Comparison of ENCODE assay signal across 1 cellular context in genomic region chr20:5749512-5750490, GRCh38.
A peak's percentile ranks its signal among the peaks of the same experiment; 100 is the strongest.
TF ChIP-seq lines count a peak whose summit lies in the region.

TSS of gene SHLD1 (plus strand) at chr20:5750401. CDS start at chr20:5772866, 22,465 bp downstream.

TF ChIP-seq in HepG2, 621 proteins besides CTCF, POLR2A, EP300 and RAD21 (continued from another document and continues in another):
- TF ChIP-seq SMARCC2 (IDR thresholded peaks at IDR 0.05) (no peak), ZFYVE20 (CRISPR knock-in tag; IDR thresholded peaks at IDR 0.05; ENCODE audit: borderline replicate concordance, low read depth) (no peak), MAFF (IDR thresholded peaks at IDR 0.05; ENCODE audit: low read depth, low read length) (no peak), KAT8 (CRISPR knock-in tag; IDR thresholded peaks at IDR 0.05) (peak; percentile 98), ESRRA (CRISPR knock-in tag; IDR thresholded peaks at IDR 0.05; ENCODE audit: low read depth) (no peak), FIP1L1 (IDR thresholded peaks at IDR 0.05; ENCODE audit: borderline replicate concordance, insufficient read depth, low read depth, low read length) (no peak), PCBP1 (IDR thresholded peaks at IDR 0.05; ENCODE audit: borderline replicate concordance, low read depth, low read length) (no peak), MED8 (CRISPR knock-in tag; IDR thresholded peaks at IDR 0.05; ENCODE audit: insufficient replicate concordance) (no peak), TCF7 (IDR thresholded peaks at IDR 0.05; ENCODE audit: low read depth) (no peak), TCF12 (IDR thresholded peaks at IDR 0.05) (no peak), TCF12 (CRISPR knock-in tag; IDR thresholded peaks at IDR 0.05) (peak; percentile 63; the same call in 1 of the 2 replicates), ZNF142 (CRISPR knock-in tag; IDR thresholded peaks at IDR 0.05) (no peak), HNRNPUL1 (IDR thresholded peaks at IDR 0.05; ENCODE audit: low read depth, low read length) (no peak), RXRB (CRISPR knock-in tag; IDR thresholded peaks at IDR 0.05; ENCODE audit: borderline replicate concordance) (no peak; the same call in 1 of the 2 replicates), EZH2 (conservative IDR thresholded peaks at IDR 0.05; ENCODE audit: low read depth, low read length) (no peak), MED1 (CRISPR knock-in tag; IDR thresholded peaks at IDR 0.05) (no peak), ZNF749 (CRISPR knock-in tag; IDR thresholded peaks at IDR 0.05; ENCODE audit: borderline replicate concordance) (no peak), GZF1 (CRISPR knock-in tag; IDR thresholded peaks at IDR 0.05) (no peak), ZNF331 (CRISPR knock-in tag; IDR thresholded peaks at IDR 0.05) (peak; percentile 47; the same call in 1 of the 2 replicates), ZNF775 (CRISPR knock-in tag; IDR thresholded peaks at IDR 0.05; ENCODE audit: borderline replicate concordance) (no peak), NFE2L1 (CRISPR knock-in tag; IDR thresholded peaks at IDR 0.05; ENCODE audit: borderline replicate concordance) (no peak), AKAP8 (CRISPR knock-in tag; IDR thresholded peaks at IDR 0.05) (no peak), ZNF280B (CRISPR knock-in tag; IDR thresholded peaks at IDR 0.05; ENCODE audit: borderline replicate concordance) (no peak; the same call in 1 of the 2 replicates), DZIP1 (CRISPR knock-in tag; IDR thresholded peaks at IDR 0.05) (peak; percentile 79; the same call in 1 of the 2 replicates), GATAD2A (CRISPR knock-in tag; IDR thresholded peaks at IDR 0.05) (peak; percentile 82), ZNF768 (CRISPR knock-in tag; IDR thresholded peaks at IDR 0.05) (0 out of 2 replicates have a peak, but pooled peaks have one; percentile 34), ZNF616 (CRISPR knock-in tag; IDR thresholded peaks at IDR 0.05; ENCODE audit: low read depth) (0 out of 2 replicates have a peak, but pooled peaks have one; percentile 66), TGIF2 (CRISPR knock-in tag; IDR thresholded peaks at IDR 0.05) (peak; percentile 40; the same call in 1 of the 2 replicates), ZNF546 (CRISPR knock-in tag; conservative IDR thresholded peaks at IDR 0.05) (0 out of 2 replicates have a peak, but pooled peaks have one; percentile 38), AGO2 (optimal IDR thresholded peaks at IDR 0.05; ENCODE audit: low read depth, low read length) (no peak), RBFOX2 (IDR thresholded peaks at IDR 0.05; ENCODE audit: low read depth, low read length) (peak; percentile 54), DMTF1 (CRISPR knock-in tag; IDR thresholded peaks at IDR 0.05) (no peak), ZNF256 (CRISPR knock-in tag; conservative IDR thresholded peaks at IDR 0.05) (no peak), ZNF292 (CRISPR knock-in tag; IDR thresholded peaks at IDR 0.05; ENCODE audit: borderline replicate concordance, low read depth) (no peak; the same call in 1 of the 2 replicates)
- TF ChIP-seq, protein P1, sequence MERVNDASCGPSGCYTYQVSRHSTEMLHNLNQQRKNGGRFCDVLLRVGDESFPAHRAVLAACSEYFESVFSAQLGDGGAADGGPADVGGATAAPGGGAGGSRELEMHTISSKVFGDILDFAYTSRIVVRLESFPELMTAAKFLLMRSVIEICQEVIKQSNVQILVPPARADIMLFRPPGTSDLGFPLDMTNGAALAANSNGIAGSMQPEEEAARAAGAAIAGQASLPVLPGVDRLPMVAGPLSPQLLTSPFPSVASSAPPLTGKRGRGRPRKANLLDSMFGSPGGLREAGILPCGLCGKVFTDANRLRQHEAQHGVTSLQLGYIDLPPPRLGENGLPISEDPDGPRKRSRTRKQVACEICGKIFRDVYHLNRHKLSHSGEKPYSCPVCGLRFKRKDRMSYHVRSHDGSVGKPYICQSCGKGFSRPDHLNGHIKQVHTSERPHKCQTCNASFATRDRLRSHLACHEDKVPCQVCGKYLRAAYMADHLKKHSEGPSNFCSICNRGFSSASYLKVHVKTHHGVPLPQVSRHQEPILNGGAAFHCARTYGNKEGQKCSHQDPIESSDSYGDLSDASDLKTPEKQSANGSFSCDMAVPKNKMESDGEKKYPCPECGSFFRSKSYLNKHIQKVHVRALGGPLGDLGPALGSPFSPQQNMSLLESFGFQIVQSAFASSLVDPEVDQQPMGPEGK (CRISPR knock-in tag; IDR thresholded peaks at IDR 0.05) = no peak
- TF ChIP-seq, protein P2, sequence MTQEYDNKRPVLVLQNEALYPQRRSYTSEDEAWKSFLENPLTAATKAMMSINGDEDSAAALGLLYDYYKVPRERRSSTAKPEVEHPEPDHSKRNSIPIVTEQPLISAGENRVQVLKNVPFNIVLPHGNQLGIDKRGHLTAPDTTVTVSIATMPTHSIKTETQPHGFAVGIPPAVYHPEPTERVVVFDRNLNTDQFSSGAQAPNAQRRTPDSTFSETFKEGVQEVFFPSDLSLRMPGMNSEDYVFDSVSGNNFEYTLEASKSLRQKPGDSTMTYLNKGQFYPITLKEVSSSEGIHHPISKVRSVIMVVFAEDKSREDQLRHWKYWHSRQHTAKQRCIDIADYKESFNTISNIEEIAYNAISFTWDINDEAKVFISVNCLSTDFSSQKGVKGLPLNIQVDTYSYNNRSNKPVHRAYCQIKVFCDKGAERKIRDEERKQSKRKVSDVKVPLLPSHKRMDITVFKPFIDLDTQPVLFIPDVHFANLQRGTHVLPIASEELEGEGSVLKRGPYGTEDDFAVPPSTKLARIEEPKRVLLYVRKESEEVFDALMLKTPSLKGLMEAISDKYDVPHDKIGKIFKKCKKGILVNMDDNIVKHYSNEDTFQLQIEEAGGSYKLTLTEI (CRISPR knock-in tag; conservative IDR thresholded peaks at IDR 0.05) = no peak
- TF ChIP-seq, protein P3, sequence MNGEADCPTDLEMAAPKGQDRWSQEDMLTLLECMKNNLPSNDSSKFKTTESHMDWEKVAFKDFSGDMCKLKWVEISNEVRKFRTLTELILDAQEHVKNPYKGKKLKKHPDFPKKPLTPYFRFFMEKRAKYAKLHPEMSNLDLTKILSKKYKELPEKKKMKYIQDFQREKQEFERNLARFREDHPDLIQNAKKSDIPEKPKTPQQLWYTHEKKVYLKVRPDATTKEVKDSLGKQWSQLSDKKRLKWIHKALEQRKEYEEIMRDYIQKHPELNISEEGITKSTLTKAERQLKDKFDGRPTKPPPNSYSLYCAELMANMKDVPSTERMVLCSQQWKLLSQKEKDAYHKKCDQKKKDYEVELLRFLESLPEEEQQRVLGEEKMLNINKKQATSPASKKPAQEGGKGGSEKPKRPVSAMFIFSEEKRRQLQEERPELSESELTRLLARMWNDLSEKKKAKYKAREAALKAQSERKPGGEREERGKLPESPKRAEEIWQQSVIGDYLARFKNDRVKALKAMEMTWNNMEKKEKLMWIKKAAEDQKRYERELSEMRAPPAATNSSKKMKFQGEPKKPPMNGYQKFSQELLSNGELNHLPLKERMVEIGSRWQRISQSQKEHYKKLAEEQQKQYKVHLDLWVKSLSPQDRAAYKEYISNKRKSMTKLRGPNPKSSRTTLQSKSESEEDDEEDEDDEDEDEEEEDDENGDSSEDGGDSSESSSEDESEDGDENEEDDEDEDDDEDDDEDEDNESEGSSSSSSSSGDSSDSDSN (CRISPR knock-in tag; IDR thresholded peaks at IDR 0.05) = peak; percentile 40; the same call in 1 of the 2 replicates
- TF ChIP-seq, protein P4, sequence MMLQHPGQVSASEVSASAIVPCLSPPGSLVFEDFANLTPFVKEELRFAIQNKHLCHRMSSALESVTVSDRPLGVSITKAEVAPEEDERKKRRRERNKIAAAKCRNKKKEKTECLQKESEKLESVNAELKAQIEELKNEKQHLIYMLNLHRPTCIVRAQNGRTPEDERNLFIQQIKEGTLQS (CRISPR knock-in tag; IDR thresholded peaks at IDR 0.05) = no peak
- TF ChIP-seq, protein P5, sequence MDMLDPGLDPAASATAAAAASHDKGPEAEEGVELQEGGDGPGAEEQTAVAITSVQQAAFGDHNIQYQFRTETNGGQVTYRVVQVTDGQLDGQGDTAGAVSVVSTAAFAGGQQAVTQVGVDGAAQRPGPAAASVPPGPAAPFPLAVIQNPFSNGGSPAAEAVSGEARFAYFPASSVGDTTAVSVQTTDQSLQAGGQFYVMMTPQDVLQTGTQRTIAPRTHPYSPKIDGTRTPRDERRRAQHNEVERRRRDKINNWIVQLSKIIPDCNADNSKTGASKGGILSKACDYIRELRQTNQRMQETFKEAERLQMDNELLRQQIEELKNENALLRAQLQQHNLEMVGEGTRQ (IDR thresholded peaks at IDR 0.05; ENCODE audit: low read depth, low read length) = no peak
- TF ChIP-seq, protein P5 (CRISPR knock-in tag; IDR thresholded peaks at IDR 0.05; ENCODE audit: borderline replicate concordance) = no peak
